In the genomic region with DNA sequence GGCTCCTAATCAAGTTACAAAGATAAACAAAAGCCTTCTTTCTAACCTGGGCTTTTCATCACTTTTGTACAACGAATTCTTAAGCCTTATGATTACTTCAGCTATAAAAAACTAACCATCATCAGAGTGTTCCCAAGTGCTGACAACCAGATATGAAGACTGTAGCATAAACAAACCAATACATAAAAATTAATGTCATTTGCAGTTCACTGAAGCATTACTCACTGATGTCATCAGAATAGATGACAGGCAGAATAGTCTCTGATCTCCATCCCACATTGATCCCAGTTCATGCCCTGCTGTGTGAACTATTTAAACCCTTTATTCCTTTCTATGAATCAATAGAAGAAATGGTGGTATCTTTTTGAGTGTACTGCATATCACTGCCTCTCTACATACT, we compare ENCODE assay signal across 1 cellular context.
A peak's percentile ranks its signal among the peaks of the same experiment; 100 is the strongest.
TF ChIP-seq lines count a peak whose summit lies in the region.

No MANE protein-coding gene starts in this region.

TF ChIP-seq in HEK293, 187 proteins besides CTCF, POLR2A, EP300 and RAD21 (continued from another document and continues in another):
- TF ChIP-seq, protein P1, sequence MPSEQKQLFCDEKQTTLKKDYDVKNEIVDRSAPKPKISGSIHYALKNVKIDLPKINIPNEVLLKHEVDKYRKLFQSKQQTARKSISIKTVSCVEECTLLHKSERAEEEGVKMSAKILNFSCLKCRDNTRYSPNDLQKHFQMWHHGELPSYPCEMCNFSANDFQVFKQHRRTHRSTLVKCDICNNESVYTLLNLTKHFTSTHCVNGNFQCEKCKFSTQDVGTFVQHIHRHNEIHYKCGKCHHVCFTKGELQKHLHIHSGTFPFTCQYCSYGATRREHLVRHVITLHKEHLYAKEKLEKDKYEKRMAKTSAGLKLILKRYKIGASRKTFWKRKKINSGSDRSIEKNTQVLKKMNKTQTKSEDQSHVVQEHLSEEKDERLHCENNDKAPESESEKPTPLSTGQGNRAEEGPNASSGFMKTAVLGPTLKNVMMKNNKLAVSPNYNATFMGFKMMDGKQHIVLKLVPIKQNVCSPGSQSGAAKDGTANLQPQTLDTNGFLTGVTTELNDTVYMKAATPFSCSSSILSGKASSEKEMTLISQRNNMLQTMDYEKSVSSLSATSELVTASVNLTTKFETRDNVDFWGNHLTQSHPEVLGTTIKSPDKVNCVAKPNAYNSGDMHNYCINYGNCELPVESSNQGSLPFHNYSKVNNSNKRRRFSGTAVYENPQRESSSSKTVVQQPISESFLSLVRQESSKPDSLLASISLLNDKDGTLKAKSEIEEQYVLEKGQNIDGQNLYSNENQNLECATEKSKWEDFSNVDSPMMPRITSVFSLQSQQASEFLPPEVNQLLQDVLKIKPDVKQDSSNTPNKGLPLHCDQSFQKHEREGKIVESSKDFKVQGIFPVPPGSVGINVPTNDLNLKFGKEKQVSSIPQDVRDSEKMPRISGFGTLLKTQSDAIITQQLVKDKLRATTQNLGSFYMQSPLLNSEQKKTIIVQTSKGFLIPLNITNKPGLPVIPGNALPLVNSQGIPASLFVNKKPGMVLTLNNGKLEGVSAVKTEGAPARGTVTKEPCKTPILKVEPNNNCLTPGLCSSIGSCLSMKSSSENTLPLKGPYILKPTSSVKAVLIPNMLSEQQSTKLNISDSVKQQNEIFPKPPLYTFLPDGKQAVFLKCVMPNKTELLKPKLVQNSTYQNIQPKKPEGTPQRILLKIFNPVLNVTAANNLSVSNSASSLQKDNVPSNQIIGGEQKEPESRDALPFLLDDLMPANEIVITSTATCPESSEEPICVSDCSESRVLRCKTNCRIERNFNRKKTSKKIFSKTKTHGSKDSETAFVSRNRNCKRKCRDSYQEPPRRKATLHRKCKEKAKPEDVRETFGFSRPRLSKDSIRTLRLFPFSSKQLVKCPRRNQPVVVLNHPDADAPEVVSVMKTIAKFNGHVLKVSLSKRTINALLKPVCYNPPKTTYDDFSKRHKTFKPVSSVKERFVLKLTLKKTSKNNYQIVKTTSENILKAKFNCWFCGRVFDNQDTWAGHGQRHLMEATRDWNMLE (tag by site-specific recombination; conservative IDR thresholded peaks at IDR 0.05; ENCODE audit: low read depth): no peak
- TF ChIP-seq YY2 (tag by site-specific recombination; IDR thresholded peaks at IDR 0.05) (no peak), ZNF544 (tag by site-specific recombination; IDR thresholded peaks at IDR 0.05) (no peak), ZEB2 (tag by site-specific recombination; IDR thresholded peaks at IDR 0.05) (peak; percentile 88), ZNF433 (tag by site-specific recombination; IDR thresholded peaks at IDR 0.05; ENCODE audit: low read depth) (no peak), ZNF701 (tag by site-specific recombination; IDR thresholded peaks at IDR 0.05) (no peak), ZNF248 (tag by site-specific recombination; IDR thresholded peaks at IDR 0.05) (no peak), BCL11B (tag by site-specific recombination; IDR thresholded peaks at IDR 0.05; ENCODE audit: low read depth) (no peak), ZNF133 (tag by site-specific recombination; IDR thresholded peaks at IDR 0.05) (no peak), RBAK (tag by site-specific recombination; IDR thresholded peaks at IDR 0.05) (no peak), ZNF529 (tag by site-specific recombination; IDR thresholded peaks at IDR 0.05; ENCODE audit: insufficient replicate concordance) (no peak), SCRT1 (tag by site-specific recombination; IDR thresholded peaks at IDR 0.05; ENCODE audit: borderline replicate concordance) (no peak), ATF2 (tag by site-specific recombination; IDR thresholded peaks at IDR 0.05; ENCODE audit: low read depth) (peak; percentile 91), SP7 (tag by site-specific recombination; IDR thresholded peaks at IDR 0.05) (peak; percentile 89), ZNF510 (tag by site-specific recombination; IDR thresholded peaks at IDR 0.05; ENCODE audit: insufficient replicate concordance) (no peak), ZNF341 (tag by site-specific recombination; IDR thresholded peaks at IDR 0.05; ENCODE audit: low read depth) (no peak), ZFP3 (tag by site-specific recombination; IDR thresholded peaks at IDR 0.05; ENCODE audit: low read depth) (no peak), ZNF426 (tag by site-specific recombination; IDR thresholded peaks at IDR 0.05) (no peak), ZBTB10 (tag by site-specific recombination; IDR thresholded peaks at IDR 0.05) (no peak), ZNF140 (tag by site-specific recombination; IDR thresholded peaks at IDR 0.05) (no peak), ZNF157 (tag by site-specific recombination; IDR thresholded peaks at IDR 0.05) (no peak), ZNF658 (tag by site-specific recombination; IDR thresholded peaks at IDR 0.05) (no peak), ZBTB17 (tag by site-specific recombination; IDR thresholded peaks at IDR 0.05) (peak; percentile 81), INSM2 (tag by site-specific recombination; IDR thresholded peaks at IDR 0.05) (0 out of 2 replicates have a peak, but pooled peaks have one; percentile 21), WT1 (tag by site-specific recombination; IDR thresholded peaks at IDR 0.05) (peak; percentile 92), OSR2 (tag by site-specific recombination; IDR thresholded peaks at IDR 0.05) (peak; percentile 91), ZNF211 (tag by site-specific recombination; IDR thresholded peaks at IDR 0.05; ENCODE audit: low read depth) (no peak), ZNF768 (tag by site-specific recombination; IDR thresholded peaks at IDR 0.05) (no peak), ZNF24 (tag by site-specific recombination; IDR thresholded peaks at IDR 0.05) (0 out of 2 replicates have a peak, but pooled peaks have one; percentile 77), ZNF335 (tag by site-specific recombination; conservative IDR thresholded peaks at IDR 0.05) (no peak), ZNF112 (tag by site-specific recombination; IDR thresholded peaks at IDR 0.05) (no peak), ZNF623 (tag by site-specific recombination; IDR thresholded peaks at IDR 0.05) (no peak), ZNF501 (tag by site-specific recombination; IDR thresholded peaks at IDR 0.05) (no peak), ZSCAN18 (tag by site-specific recombination; IDR thresholded peaks at IDR 0.05) (no peak), ZNF2 (tag by site-specific recombination; IDR thresholded peaks at IDR 0.05) (peak; percentile 65; the same call in 1 of the 2 replicates), HOXA7 (CRISPR knock-in tag; IDR thresholded peaks at IDR 0.05; ENCODE audit: borderline replicate concordance) (no peak), ZNF155 (tag by site-specific recombination; IDR thresholded peaks at IDR 0.05) (no peak), EGR2 (tag by site-specific recombination; IDR thresholded peaks at IDR 0.05; ENCODE audit: low read depth) (no peak), ZSCAN5A (tag by site-specific recombination; IDR thresholded peaks at IDR 0.05) (no peak), ZNF560 (tag by site-specific recombination; IDR thresholded peaks at IDR 0.05; ENCODE audit: borderline replicate concordance) (no peak)
- TF ChIP-seq, protein P2, sequence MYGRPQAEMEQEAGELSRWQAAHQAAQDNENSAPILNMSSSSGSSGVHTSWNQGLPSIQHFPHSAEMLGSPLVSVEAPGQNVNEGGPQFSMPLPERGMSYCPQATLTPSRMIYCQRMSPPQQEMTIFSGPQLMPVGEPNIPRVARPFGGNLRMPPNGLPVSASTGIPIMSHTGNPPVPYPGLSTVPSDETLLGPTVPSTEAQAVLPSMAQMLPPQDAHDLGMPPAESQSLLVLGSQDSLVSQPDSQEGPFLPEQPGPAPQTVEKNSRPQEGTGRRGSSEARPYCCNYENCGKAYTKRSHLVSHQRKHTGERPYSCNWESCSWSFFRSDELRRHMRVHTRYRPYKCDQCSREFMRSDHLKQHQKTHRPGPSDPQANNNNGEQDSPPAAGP (tag by site-specific recombination; IDR thresholded peaks at IDR 0.05): no peak
- TF ChIP-seq, protein P3, sequence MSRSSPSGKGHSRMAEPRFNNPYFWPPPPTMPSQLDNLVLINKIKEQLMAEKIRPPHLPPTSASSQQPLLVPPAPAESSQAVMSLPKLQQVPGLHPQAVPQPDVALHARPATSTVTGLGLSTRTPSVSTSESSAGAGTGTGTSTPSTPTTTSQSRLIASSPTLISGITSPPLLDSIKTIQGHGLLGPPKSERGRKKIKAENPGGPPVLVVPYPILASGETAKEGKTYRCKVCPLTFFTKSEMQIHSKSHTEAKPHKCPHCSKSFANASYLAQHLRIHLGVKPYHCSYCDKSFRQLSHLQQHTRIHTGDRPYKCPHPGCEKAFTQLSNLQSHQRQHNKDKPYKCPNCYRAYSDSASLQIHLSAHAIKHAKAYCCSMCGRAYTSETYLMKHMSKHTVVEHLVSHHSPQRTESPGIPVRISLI (tag by site-specific recombination; IDR thresholded peaks at IDR 0.05): peak; percentile 89
- TF ChIP-seq, protein P4, sequence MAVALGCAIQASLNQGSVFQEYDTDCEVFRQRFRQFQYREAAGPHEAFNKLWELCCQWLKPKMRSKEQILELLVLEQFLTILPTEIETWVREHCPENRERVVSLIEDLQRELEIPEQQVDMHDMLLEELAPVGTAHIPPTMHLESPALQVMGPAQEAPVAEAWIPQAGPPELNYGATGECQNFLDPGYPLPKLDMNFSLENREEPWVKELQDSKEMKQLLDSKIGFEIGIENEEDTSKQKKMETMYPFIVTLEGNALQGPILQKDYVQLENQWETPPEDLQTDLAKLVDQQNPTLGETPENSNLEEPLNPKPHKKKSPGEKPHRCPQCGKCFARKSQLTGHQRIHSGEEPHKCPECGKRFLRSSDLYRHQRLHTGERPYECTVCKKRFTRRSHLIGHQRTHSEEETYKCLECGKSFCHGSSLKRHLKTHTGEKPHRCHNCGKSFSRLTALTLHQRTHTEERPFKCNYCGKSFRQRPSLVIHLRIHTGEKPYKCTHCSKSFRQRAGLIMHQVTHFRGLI (tag by site-specific recombination; IDR thresholded peaks at IDR 0.05): no peak
- TF ChIP-seq, protein P5, sequence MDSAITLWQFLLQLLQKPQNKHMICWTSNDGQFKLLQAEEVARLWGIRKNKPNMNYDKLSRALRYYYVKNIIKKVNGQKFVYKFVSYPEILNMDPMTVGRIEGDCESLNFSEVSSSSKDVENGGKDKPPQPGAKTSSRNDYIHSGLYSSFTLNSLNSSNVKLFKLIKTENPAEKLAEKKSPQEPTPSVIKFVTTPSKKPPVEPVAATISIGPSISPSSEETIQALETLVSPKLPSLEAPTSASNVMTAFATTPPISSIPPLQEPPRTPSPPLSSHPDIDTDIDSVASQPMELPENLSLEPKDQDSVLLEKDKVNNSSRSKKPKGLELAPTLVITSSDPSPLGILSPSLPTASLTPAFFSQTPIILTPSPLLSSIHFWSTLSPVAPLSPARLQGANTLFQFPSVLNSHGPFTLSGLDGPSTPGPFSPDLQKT (IDR thresholded peaks at IDR 0.05; ENCODE audit: borderline replicate concordance, low read depth, low read length): no peak
